ENCODE assay signal across 13 cellular contexts in genomic region chr12:13177896-13178295, GRCh38.
"Had no signal": no experiment of that assay in that cellular context is flagged by ENCODE, and none has a peak within 500 bp of the region (broad histone marks: within the 10 kb centered on the region; RNA-seq: fewer than 3 reads in every experiment).

No MANE protein-coding gene starts in this region.

- H3K36me3 ChIP-seq: sigmoid colon, SJSA1, transverse colon had no signal

- H2AFZ ChIP-seq: parathyroid adenoma had no signal

- H3K4me3 ChIP-seq: dorsolateral prefrontal cortex, sigmoid colon, SJSA1, transverse colon had no signal

- H3K9me3 Mint-ChIP-seq: immature natural killer cell, T-cell had no signal

- ATAC-seq: activated CD4-positive, CD25-positive, alpha-beta regulatory T cell treated with anti-CD3 and anti-CD28 coated beads, Interleukin-2, amount 50 U/mL, for 24 hours; esophagus mucosa; T-cell had no signal

- H3K27ac Mint-ChIP-seq: immature natural killer cell, T-cell had no signal

- FAIRE-seq: endometrium had no signal

- H3K9me3 ChIP-seq: sigmoid colon, SJSA1, transverse colon had no signal

- H3K27me3 ChIP-seq: dorsolateral prefrontal cortex, sigmoid colon, SJSA1, transverse colon had no signal

- H3K36me3 Mint-ChIP-seq: immature natural killer cell, T-cell had no signal

- H3K27ac ChIP-seq: parathyroid adenoma, SJSA1 had no signal

- H3K4me3 Mint-ChIP-seq: immature natural killer cell had no signal

- DNase-seq: activated naive CD4-positive, alpha-beta T cell; dorsolateral prefrontal cortex; immature natural killer cell; sigmoid colon; stimulated activated CD4-positive, alpha-beta T cell treated with anti-CD3 and anti-CD28 coated beads, Interleukin-1b, Interleukin-23, amount 100 ng/mL, for 48 hours; T-cell; T-helper 9 cell; transverse colon had no signal

- H3K9ac ChIP-seq: parathyroid adenoma had no signal

- H3K79me2 ChIP-seq: parathyroid adenoma had no signal
